2 cellular contexts compared by ENCODE assay signal in the genomic region with DNA sequence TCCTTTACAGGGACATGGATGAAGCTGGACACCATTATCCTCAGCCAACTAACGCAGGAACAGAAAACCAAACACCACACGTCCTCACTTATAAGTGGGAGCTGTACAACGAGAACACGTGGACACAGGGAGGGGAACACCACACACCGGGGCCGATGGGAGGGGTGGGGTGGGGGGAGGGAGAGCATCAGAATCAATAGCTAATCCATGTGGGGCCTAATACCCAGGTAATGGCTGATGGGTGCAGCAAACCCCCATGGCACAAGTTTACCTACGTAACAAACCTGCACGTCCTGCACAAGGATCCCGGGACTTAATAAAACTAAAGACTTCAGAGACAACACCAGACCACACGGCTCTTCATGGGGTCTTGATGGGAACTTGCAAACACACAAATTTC.
TF ChIP-seq lines count a peak whose summit lies in the region.

No MANE protein-coding gene starts in this region.

TF ChIP-seq in GM23338, 12 proteins besides CTCF, POLR2A, EP300 and RAD21 (continued from another document):
- TF ChIP-seq EZH2phosphoT487 (IDR thresholded peaks at IDR 0.05; ENCODE audit: unreplicated experiment) (no peak), JUNB (IDR thresholded peaks at IDR 0.05; ENCODE audit: unreplicated experiment) (no peak)
TF ChIP-seq in GM23338: peak in this region for 0.

TF ChIP-seq in H1, 55 proteins besides CTCF, POLR2A, EP300 and RAD21 (continued from another document):
- TF ChIP-seq, protein P1, sequence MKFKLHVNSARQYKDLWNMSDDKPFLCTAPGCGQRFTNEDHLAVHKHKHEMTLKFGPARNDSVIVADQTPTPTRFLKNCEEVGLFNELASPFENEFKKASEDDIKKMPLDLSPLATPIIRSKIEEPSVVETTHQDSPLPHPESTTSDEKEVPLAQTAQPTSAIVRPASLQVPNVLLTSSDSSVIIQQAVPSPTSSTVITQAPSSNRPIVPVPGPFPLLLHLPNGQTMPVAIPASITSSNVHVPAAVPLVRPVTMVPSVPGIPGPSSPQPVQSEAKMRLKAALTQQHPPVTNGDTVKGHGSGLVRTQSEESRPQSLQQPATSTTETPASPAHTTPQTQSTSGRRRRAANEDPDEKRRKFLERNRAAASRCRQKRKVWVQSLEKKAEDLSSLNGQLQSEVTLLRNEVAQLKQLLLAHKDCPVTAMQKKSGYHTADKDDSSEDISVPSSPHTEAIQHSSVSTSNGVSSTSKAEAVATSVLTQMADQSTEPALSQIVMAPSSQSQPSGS (IDR thresholded peaks at IDR 0.05; ENCODE audit: low read length), result no peak
